In genomic region chr13:29567411-29567810, GRCh38 we compare ENCODE assay signal across 21 cellular contexts.
"Had no signal": no experiment of that assay in that cellular context is flagged by ENCODE, and none has a peak within 500 bp of the region (broad histone marks: within the 10 kb centered on the region; RNA-seq: fewer than 3 reads in every experiment).

No MANE protein-coding gene starts in this region.

- H3K9me3 ChIP-seq: ascending aorta, left lung, right atrium auricular region, transverse colon, uterus had no signal

- H3K4me3 Mint-ChIP-seq: activated naive CD4-positive, alpha-beta T cell treated with anti-CD3 and anti-CD28 coated beads, Interleukin-2, amount 50 U/mL, for 24 hours; dendritic cell treated with granulocyte-macrophage colony-stimulating factor and Interleukin-4, amounts not matched to agents 40 ng/mL and 50 ng/mL, for 4 days; nephron progenitor cell had no signal

- H3K36me3 ChIP-seq: ascending aorta, left lung, right atrium auricular region, transverse colon, uterus had no signal

- H3K27ac ChIP-seq: ascending aorta, left lung, right atrium auricular region, transverse colon, uterus had no signal

- H3K27ac Mint-ChIP-seq: activated naive CD4-positive, alpha-beta T cell treated with anti-CD3 and anti-CD28 coated beads, Interleukin-2, amount 50 U/mL, for 24 hours; dendritic cell treated with granulocyte-macrophage colony-stimulating factor and Interleukin-4, amounts not matched to agents 40 ng/mL and 50 ng/mL, for 4 days; nephron progenitor cell had no signal

- H3K4me3 ChIP-seq: ascending aorta, left lung, right atrium auricular region, transverse colon, uterus had no signal

- H3K27me3 Mint-ChIP-seq: activated naive CD4-positive, alpha-beta T cell treated with anti-CD3 and anti-CD28 coated beads, Interleukin-2, amount 50 U/mL, for 24 hours; dendritic cell treated with granulocyte-macrophage colony-stimulating factor and Interleukin-4, amounts not matched to agents 40 ng/mL and 50 ng/mL, for 4 days had no signal

- H3K9me3 Mint-ChIP-seq: activated naive CD4-positive, alpha-beta T cell treated with anti-CD3 and anti-CD28 coated beads, Interleukin-2, amount 50 U/mL, for 24 hours; dendritic cell treated with granulocyte-macrophage colony-stimulating factor and Interleukin-4, amounts not matched to agents 40 ng/mL and 50 ng/mL, for 4 days; nephron progenitor cell had no signal

- DNase-seq: activated CD4-positive, alpha-beta T cell treated with anti-CD3 and anti-CD28 coated beads for 1 hour; activated CD8-positive, alpha-beta memory T cell treated with anti-CD3 and anti-CD28 coated beads for 24 hours; activated CD8-positive, alpha-beta memory T cell treated with anti-CD3 and anti-CD28 coated beads, Interleukin-2, amount 50 U/mL, for 48 hours; activated gamma-delta T cell; effector memory CD4-positive, alpha-beta T cell; hypothalamus; kidney; left lung; midbrain; nephron progenitor cell; occipital lobe; stimulated activated CD4-positive, alpha-beta T cell treated with anti-CD3 and anti-CD28 coated beads, Interleukin-2, amount 100 ng/mL, for 24 hours; stimulated activated naive CD8-positive, alpha-beta T cell treated with anti-CD3 and anti-CD28 coated beads, Interleukin-15, Interleukin-2, amounts not matched to agents 100 U/mL and 50 U/mL, for 24 hours; T-helper 1 cell; transverse colon; uterus had no signal

- FAIRE-seq: frontal cortex, kidney had no signal

- H3K27me3 ChIP-seq: ascending aorta, left lung, right atrium auricular region, transverse colon, uterus had no signal

- ATAC-seq: left lung; stimulated activated naive CD8-positive, alpha-beta T cell treated with anti-CD3 and anti-CD28 coated beads, Interleukin-15, Interleukin-2, amounts not matched to agents 100 U/mL and 50 U/mL, for 24 hours had no signal

- H3K4me1 ChIP-seq: left lung, right atrium auricular region, uterus had no signal
